ENCODE assay signal across 17 cellular contexts in genomic region chr4:73499996-73500765, GRCh38. TPM values are rescaled to one million over a fixed set of nuclear protein-coding genes. Genes with fewer than 3 reads are reported as not detected.
DNase-seq lines count a peak whose midpoint lies in the region; ATAC-seq and TF ChIP-seq lines count a peak whose summit lies in the region.
"Had no signal": no experiment of that assay in that cellular context is flagged by ENCODE, and none has a peak within 500 bp of the region (broad histone marks: within the 10 kb centered on the region; RNA-seq: fewer than 3 reads in every experiment).

No MANE protein-coding gene starts in this region.

- no peaks in the 10 kb centered on the region for H3F3A ChIP-seq in SK-N-SH (replicated peaks; ENCODE audit: insufficient read depth)
- H3F3A ChIP-seq in smooth muscle cell (ENCODE audit: low read depth), result no peaks in the 10 kb centered on the region

- H2AFZ ChIP-seq in SK-N-SH (ENCODE audit: low read depth) (peak overlapping the region; percentile 87), smooth muscle cell (ENCODE audit: low read depth) (peak overlapping the region; percentile 84)

- H3K36me3 ChIP-seq in SK-N-SH (replicated peaks in 1 of 2; ENCODE audit: control insufficient read depth in 1 of 2, insufficient read depth in 2 of 2, low read length in 1 of 2) (no peaks in the 10 kb centered on the region), smooth muscle cell (ENCODE audit: low read depth) (no peaks in the 10 kb centered on the region)
- H3K36me3 ChIP-seq: gastrocnemius medialis, sigmoid colon had no signal

- H3K27me3 ChIP-seq in SK-N-SH (ENCODE audit: insufficient read depth) (peaks cover 5% of the 10 kb centered on the region; the same call in 1 of the 2 replicates), smooth muscle cell (ENCODE audit: low read depth) (no peaks in the 10 kb centered on the region)
- H3K27me3 ChIP-seq: gastrocnemius medialis, sigmoid colon had no signal

- H3K9me3 ChIP-seq in SK-N-SH (no peaks in the 10 kb centered on the region), smooth muscle cell (replicated peaks; ENCODE audit: low read depth) (no peaks in the 10 kb centered on the region)
- H3K9me3 ChIP-seq: gastrocnemius medialis, sigmoid colon had no signal

- H3K4me1 ChIP-seq in SK-N-SH (ENCODE audit: control insufficient read depth in 1 of 2, insufficient read depth in 2 of 2, low read depth in 1 of 2, low read length in 1 of 2), result no peaks in the 10 kb centered on the region; a peak in 1 of 4 replicates
- H3K4me1 ChIP-seq in smooth muscle cell (ENCODE audit: low read depth), result no peaks in the 10 kb centered on the region
- H3K4me1 ChIP-seq: gastrocnemius medialis had no signal

- peak overlapping the region; percentile 76 for H3K4me3 Mint-ChIP-seq in HFFc6
- H3K4me3 Mint-ChIP-seq in chondrocyte (ENCODE audit: unreplicated experiment), result no peak overlapping the region
- H3K4me3 Mint-ChIP-seq: activated naive CD8-positive, alpha-beta T cell treated with anti-CD3 and anti-CD28 coated beads, Interleukin-2, amount 10 ng/mL, durations not matched to agents 7 days and 5 days; naive thymus-derived CD8-positive, alpha-beta T cell had no signal

- H4K20me1 ChIP-seq in SK-N-SH (ENCODE audit: insufficient read depth) (no peaks in the 10 kb centered on the region), smooth muscle cell (ENCODE audit: low read depth) (no peaks in the 10 kb centered on the region)

- no peak for TF ChIP-seq EP300 in SK-N-SH (IDR thresholded peaks at IDR 0.05; ENCODE audit: borderline replicate concordance in 1 of 2, low read depth in 1 of 2, low read length in 1 of 2)

- ATAC-seq in HG02678 (IDR thresholded peaks at IDR 0.05; ENCODE audit: unreplicated experiment), result no peak
- ATAC-seq: gastrocnemius medialis; naive thymus-derived CD8-positive, alpha-beta T cell had no signal

- no peaks in the 10 kb centered on the region for H3K36me3 Mint-ChIP-seq in HFFc6 (ENCODE audit: low read depth)
- H3K36me3 Mint-ChIP-seq in chondrocyte (ENCODE audit: low read depth), result no peaks in the 10 kb centered on the region
- H3K36me3 Mint-ChIP-seq: activated naive CD8-positive, alpha-beta T cell treated with anti-CD3 and anti-CD28 coated beads, Interleukin-2, amount 10 ng/mL, durations not matched to agents 7 days and 5 days; naive thymus-derived CD8-positive, alpha-beta T cell had no signal

- WGBS in SK-N-SH (ENCODE audit: low lambda C conversion rate), result 20% methylated on average over 4 of the region's 4 CpGs
- 86% methylated on average over 4 of the region's 4 CpGs for WGBS in smooth muscle cell (ENCODE audit: low lambda C conversion rate)

- H3K27ac ChIP-seq in SK-N-SH (ENCODE audit: low read depth in 2 of 2, low read length in 1 of 2) (no peak overlapping the region), smooth muscle cell (ENCODE audit: low read depth) (no peak overlapping the region)
- H3K27ac ChIP-seq: gastrocnemius medialis, sigmoid colon had no signal

- peak overlapping the region in 1 of 2 experiments; percentile 45; a peak in 2 of 4 replicates for H3K4me3 ChIP-seq in SK-N-SH (ENCODE audit: low read depth in 2 of 2, low read length in 1 of 2)
- peak overlapping the region; percentile 26 for H3K4me3 ChIP-seq in fibroblast of the aortic adventitia (ENCODE audit: low read depth, low read length)
- H3K4me3 ChIP-seq in smooth muscle cell, result peak overlapping the region; percentile 13
- H3K4me3 ChIP-seq: sigmoid colon had no signal

- no peak for DNase-seq in HFFc6
- no peak for DNase-seq in SK-N-SH
- DNase-seq in fibroblast of the aortic adventitia (ENCODE audit: low read depth), result peak; percentile 49
- DNase-seq in smooth muscle cell (lab: John Stamatoyannopoulos, UW; ENCODE audit: unreplicated experiment), result no peak
- no peak for DNase-seq in chondrocyte (ENCODE audit: low spot score)
- DNase-seq in activated CD8-positive, alpha-beta memory T cell treated with anti-CD3 and anti-CD28 coated beads, Interleukin-2, amount 50 U/mL, for 4 hours, result no peak
- DNase-seq: activated naive CD8-positive, alpha-beta T cell treated with anti-CD3 and anti-CD28 coated beads, Interleukin-2, amount 10 ng/mL, durations not matched to agents 7 days and 5 days; gastrocnemius medialis; naive thymus-derived CD8-positive, alpha-beta T cell; NCI-H1417 treated with DMSO at 0.1 percent for 48 hours; NCI-H69; SHP77; sigmoid colon had no signal

- TF ChIP-seq RAD21 in SK-N-SH (IDR thresholded peaks at IDR 0.05; ENCODE audit: low read length), result no peak

- no peaks in the 10 kb centered on the region for H3K9me2 ChIP-seq in SK-N-SH

- H3K27me3 Mint-ChIP-seq in HFFc6 (ENCODE audit: insufficient read depth), result no peaks in the 10 kb centered on the region
- peaks cover 25% of the 10 kb centered on the region for H3K27me3 Mint-ChIP-seq in chondrocyte (ENCODE audit: low read depth)
- H3K27me3 Mint-ChIP-seq: activated naive CD8-positive, alpha-beta T cell treated with anti-CD3 and anti-CD28 coated beads, Interleukin-2, amount 10 ng/mL, durations not matched to agents 7 days and 5 days; naive thymus-derived CD8-positive, alpha-beta T cell had no signal

- POLR2A ChIA-PET in SK-N-SH (lab: Yijun Ruan, JAX), result no interaction called here

- no peaks in the 10 kb centered on the region for H3K9me3 Mint-ChIP-seq in HFFc6
- no peaks in the 10 kb centered on the region for H3K9me3 Mint-ChIP-seq in chondrocyte (ENCODE audit: low read depth)
- H3K9me3 Mint-ChIP-seq: activated naive CD8-positive, alpha-beta T cell treated with anti-CD3 and anti-CD28 coated beads, Interleukin-2, amount 10 ng/mL, durations not matched to agents 7 days and 5 days; naive thymus-derived CD8-positive, alpha-beta T cell had no signal

- peak overlapping the region; percentile 59; the same call in 1 of the 2 replicates for H3K27ac Mint-ChIP-seq in HFFc6
- no peak overlapping the region for H3K27ac Mint-ChIP-seq in chondrocyte (ENCODE audit: unreplicated experiment)
- H3K27ac Mint-ChIP-seq: activated naive CD8-positive, alpha-beta T cell treated with anti-CD3 and anti-CD28 coated beads, Interleukin-2, amount 10 ng/mL, durations not matched to agents 7 days and 5 days; naive thymus-derived CD8-positive, alpha-beta T cell had no signal

- CTCF ChIA-PET in SK-N-SH (lab: Yijun Ruan, JAX), result no interaction called here

- TF ChIP-seq CTCF in HFFc6 (IDR thresholded peaks at IDR 0.05) (no peak), SK-N-SH (IDR thresholded peaks at IDR 0.05) (no peak), fibroblast of the aortic adventitia (IDR thresholded peaks at IDR 0.05; ENCODE audit: insufficient read depth, low read length) (no peak), smooth muscle cell (IDR thresholded peaks at IDR 0.05; ENCODE audit: borderline replicate concordance, insufficient read depth, poor library complexity, severe bottlenecking) (no peak), chondrocyte (IDR thresholded peaks at IDR 0.05) (no peak)

- H3K79me2 ChIP-seq in SK-N-SH (ENCODE audit: insufficient read depth) (no peaks in the 10 kb centered on the region), smooth muscle cell (ENCODE audit: low read depth) (no peaks in the 10 kb centered on the region)

- H3K4me1 Mint-ChIP-seq in HFFc6 (ENCODE audit: low read depth) (peaks cover 21% of the 10 kb centered on the region), chondrocyte (ENCODE audit: low read depth) (no peaks in the 10 kb centered on the region)
- H3K4me1 Mint-ChIP-seq: activated naive CD8-positive, alpha-beta T cell treated with anti-CD3 and anti-CD28 coated beads, Interleukin-2, amount 10 ng/mL, durations not matched to agents 7 days and 5 days; naive thymus-derived CD8-positive, alpha-beta T cell had no signal

- H3K9ac ChIP-seq in SK-N-SH (no peak overlapping the region), smooth muscle cell (ENCODE audit: low read depth) (no peak overlapping the region)

- peak overlapping the region; percentile 51 for H3K4me2 ChIP-seq in SK-N-SH
- peak overlapping the region; percentile 57 for H3K4me2 ChIP-seq in smooth muscle cell

TF ChIP-seq in SK-N-SH, 30 proteins besides CTCF, POLR2A, EP300 and RAD21:
- TF ChIP-seq TAF1 (IDR thresholded peaks at IDR 0.05; ENCODE audit: borderline replicate concordance, low read depth, low read length), result no peak
- no peak for TF ChIP-seq FOSL2 (IDR thresholded peaks at IDR 0.05; ENCODE audit: borderline replicate concordance, low read depth)
- TF ChIP-seq YY1 (IDR thresholded peaks at IDR 0.05; ENCODE audit: low read depth), result no peak

RNA-seq across cellular contexts. Expression of gene AFM, which starts 18.6 kb away (rescaled TPM):
- total RNA-seq in HFFc6 (2021; fragmentation: NEBNext Ultra II Directional; extraction: Animal tissue kit (Norgen Biotek cat#: 25700)), result not detected
- not detected in 2 replicates for polyA plus RNA-seq in SK-N-SH (2012; rRNA removed)
- not detected in 2 replicates for polyA plus RNA-seq in SK-N-SH (2012; cell fraction: cytosol; rRNA removed)
- polyA plus RNA-seq in SK-N-SH (2012; cell fraction: nucleus; rRNA removed), result not detected in 2 replicates
- total RNA-seq in fibroblast of the aortic adventitia (ENCODE audit: low replicate concordance), result not detected in 2 replicates
- total RNA-seq in smooth muscle cell, result not detected in 2 replicates
- polyA plus RNA-seq in smooth muscle cell, result not detected in 2 replicates
- total RNA-seq in chondrocyte, result not detected in 3 replicates
- total RNA-seq: activated naive CD8-positive, alpha-beta T cell treated with anti-CD3 and anti-CD28 coated beads, Interleukin-2, amount 10 ng/mL, durations not matched to agents 7 days and 5 days; dermis microvascular lymphatic vessel endothelial cell; kidney epithelial cell; naive thymus-derived CD8-positive, alpha-beta T cell; sigmoid colon; temporal lobe had no signal
- polyA plus RNA-seq: naive thymus-derived CD8-positive, alpha-beta T cell; sigmoid colon had no signal
